Comparison of ENCODE assay signal across 21 cellular contexts in the genomic region with DNA sequence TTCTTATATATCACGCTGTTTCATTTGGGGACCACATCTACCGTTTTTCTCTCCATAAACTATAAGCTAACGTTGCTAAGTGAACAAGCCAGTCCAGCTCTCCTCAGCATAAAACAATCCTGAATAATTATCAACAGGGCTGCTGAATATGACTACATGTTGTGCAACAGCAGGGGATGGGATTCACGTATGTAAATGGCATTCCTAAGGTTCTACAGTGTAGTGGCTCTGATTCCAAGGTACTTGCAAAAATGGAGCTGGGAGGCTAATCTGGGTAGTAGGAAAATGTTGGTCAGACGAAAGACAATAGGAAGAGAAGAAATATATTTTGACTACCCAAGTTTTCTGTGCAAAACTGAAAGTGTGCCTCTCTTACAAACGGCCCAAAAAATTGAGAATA.
"Had no signal": no experiment of that assay in that cellular context is flagged by ENCODE, and none has a peak within 500 bp of the region (broad histone marks: within the 10 kb centered on the region; RNA-seq: fewer than 3 reads in every experiment).

No MANE protein-coding gene starts in this region.

- H3K9me3 Mint-ChIP-seq: neural progenitor cell, type B pancreatic cell had no signal

- DNase-seq: effector CD4-positive, alpha-beta T cell; heart left ventricle; hippocampal formation; mammary epithelial cell; midbrain; nucleus accumbens; ovary; right cardiac atrium; stimulated activated CD4-positive, alpha-beta T cell treated with anti-CD3 and anti-CD28 coated beads, Interleukin-4, amount 100 ng/mL, for 1 hour; stimulated activated CD8-positive, alpha-beta memory T cell treated with anti-CD3 and anti-CD28 coated beads, Interleukin-4, amount 100 ng/mL, for 48 hours; stimulated activated naive CD8-positive, alpha-beta T cell treated with anti-CD3 and anti-CD28 coated beads, Interleukin-15, Interleukin-2, amounts not matched to agents 100 U/mL and 50 U/mL, for 24 hours; thyroid gland had no signal

- H3K27ac ChIP-seq: coronary artery, heart left ventricle, neural progenitor cell, ovary, suprapubic skin, thyroid gland had no signal

- H3K4me3 ChIP-seq: coronary artery, heart left ventricle, neural progenitor cell, ovary, suprapubic skin, thyroid gland had no signal

- H3K27me3 Mint-ChIP-seq: natural killer cell treated with Interleukin-12 subunit alpha and Interleukin-12 subunit beta and Interleukin-15 and Interleukin-18, amount 100 ng/mL, for 72 hours; progenitor cell of endocrine pancreas; type B pancreatic cell had no signal

- H3K36me3 Mint-ChIP-seq: natural killer cell treated with Interleukin-12 subunit alpha and Interleukin-12 subunit beta and Interleukin-15 and Interleukin-18, amount 100 ng/mL, for 72 hours; neural progenitor cell; stimulated activated effector memory CD8-positive, alpha-beta T cell treated with anti-CD3 and anti-CD28 coated beads, Interleukin-12 subunit alpha, Interleukin-12 subunit beta, amount 100 ng/mL, for 72 hours; type B pancreatic cell had no signal

- H3K9ac ChIP-seq: neural progenitor cell had no signal

- H3K36me3 ChIP-seq: heart left ventricle, neural progenitor cell, ovary, suprapubic skin, thyroid gland had no signal

- H3K9me3 ChIP-seq: heart left ventricle, ovary, suprapubic skin, thyroid gland had no signal

- H3K4me1 ChIP-seq: heart left ventricle, neural progenitor cell, suprapubic skin, thyroid gland had no signal

- H3K27ac Mint-ChIP-seq: natural killer cell treated with Interleukin-12 subunit alpha and Interleukin-12 subunit beta and Interleukin-15 and Interleukin-18, amount 100 ng/mL, for 72 hours; neural progenitor cell; progenitor cell of endocrine pancreas; stimulated activated effector memory CD8-positive, alpha-beta T cell treated with anti-CD3 and anti-CD28 coated beads, Interleukin-12 subunit alpha, Interleukin-12 subunit beta, amount 100 ng/mL, for 72 hours; type B pancreatic cell had no signal

- H3K27me3 ChIP-seq: heart left ventricle, neural progenitor cell, ovary, suprapubic skin, thyroid gland had no signal

- ATAC-seq: esophagus mucosa; heart left ventricle; left lobe of liver; natural killer cell treated with Interleukin-12 subunit alpha and Interleukin-12 subunit beta and Interleukin-15 and Interleukin-18, amount 100 ng/mL, for 72 hours; right cardiac atrium; stimulated activated effector memory CD8-positive, alpha-beta T cell treated with anti-CD3 and anti-CD28 coated beads, Interleukin-12 subunit alpha, Interleukin-12 subunit beta, amount 100 ng/mL, for 72 hours; stimulated activated naive CD8-positive, alpha-beta T cell treated with anti-CD3 and anti-CD28 coated beads, Interleukin-15, Interleukin-2, amounts not matched to agents 100 U/mL and 50 U/mL, for 24 hours had no signal

- H3K4me1 Mint-ChIP-seq: stimulated activated effector memory CD8-positive, alpha-beta T cell treated with anti-CD3 and anti-CD28 coated beads, Interleukin-12 subunit alpha, Interleukin-12 subunit beta, amount 100 ng/mL, for 72 hours had no signal

- H3K4me3 Mint-ChIP-seq: natural killer cell treated with Interleukin-12 subunit alpha and Interleukin-12 subunit beta and Interleukin-15 and Interleukin-18, amount 100 ng/mL, for 72 hours; neural progenitor cell; stimulated activated effector memory CD8-positive, alpha-beta T cell treated with anti-CD3 and anti-CD28 coated beads, Interleukin-12 subunit alpha, Interleukin-12 subunit beta, amount 100 ng/mL, for 72 hours; type B pancreatic cell had no signal
